Comparison of ENCODE assay signal across 8 cellular contexts in genomic region chr6:22025468-22026159, GRCh38.
A peak's percentile ranks its signal among the peaks of the same experiment; 100 is the strongest.
DNase-seq lines count a peak whose midpoint lies in the region; ATAC-seq and TF ChIP-seq lines count a peak whose summit lies in the region.

No MANE protein-coding gene starts in this region.

- H3K4me1 ChIP-seq in OCI-LY1 (ENCODE audit: insufficient read depth, low read length, severe bottlenecking) = peaks cover 68% of the 10 kb centered on the region
- H3K4me1 ChIP-seq in duodenal mucosa (ENCODE audit: control insufficient read depth in 1 of 2, insufficient read depth in 2 of 2, low read length in 2 of 2) = peaks cover 6 to 7% of the 10 kb centered on the region in 2 donors
- H3K4me1 ChIP-seq in mucosa of rectum (ENCODE audit: control insufficient read depth in 2 of 2, insufficient read depth in 2 of 2, low read length in 2 of 2) = no peaks in the 10 kb centered on the region

- peak overlapping the region; percentile 51 for H3K9ac ChIP-seq in OCI-LY1 (ENCODE audit: low read length)
- peak overlapping the region in 1 of 2 donors; percentile 9 for H3K9ac ChIP-seq in duodenal mucosa (ENCODE audit: low read depth in 1 of 2, low read length in 2 of 2)
- H3K9ac ChIP-seq in mucosa of rectum (ENCODE audit: low read depth in 1 of 2, low read length in 2 of 2) = no peak overlapping the region

- H3K4me3 ChIP-seq in OCI-LY1 (ENCODE audit: low read depth, low read length, poor library complexity, severe bottlenecking) (peak overlapping the region; percentile 27), duodenal mucosa (ENCODE audit: low read depth in 1 of 2, low read length in 2 of 2) (no peak overlapping the region), mucosa of rectum (ENCODE audit: low read length in 2 of 2) (no peak overlapping the region)

- peak overlapping the region; percentile 34 for H3K4me2 ChIP-seq in OCI-LY1 (ENCODE audit: low read length)

- no peaks in the 10 kb centered on the region for H4K20me1 ChIP-seq in OCI-LY1 (ENCODE audit: insufficient read depth, low read length)

- H3F3A ChIP-seq in OCI-LY1 (ENCODE audit: insufficient read depth, low read length) = no peaks in the 10 kb centered on the region

- H3K27ac ChIP-seq in OCI-LY1 (ENCODE audit: low read depth, low read length, poor library complexity, severe bottlenecking) (peak overlapping the region; percentile 88), duodenal mucosa (ENCODE audit: low read depth, low read length) (peak overlapping the region; percentile 50), mucosa of rectum (ENCODE audit: low read depth in 2 of 2, low read length in 2 of 2) (peak overlapping the region; percentile 4 to 25)

- H3K9me3 ChIP-seq in OCI-LY1 (ENCODE audit: low read length) (no peaks in the 10 kb centered on the region), duodenal mucosa (ENCODE audit: control insufficient read depth in 1 of 2, low read length in 2 of 2) (no peaks in the 10 kb centered on the region), mucosa of rectum (ENCODE audit: control insufficient read depth in 2 of 2, low read length in 2 of 2) (no peaks in the 10 kb centered on the region)

- H3K9me2 ChIP-seq in OCI-LY1 (ENCODE audit: low read depth, low read length) = no peaks in the 10 kb centered on the region

- H3K36me3 Mint-ChIP-seq in activated naive CD4-positive, alpha-beta T cell treated with anti-CD3 and anti-CD28 coated beads, Interleukin-2, amount 50 U/mL, for 72 hours = peaks cover 6 to 12% of the 10 kb centered on the region in 2 donors

- no peaks in the 10 kb centered on the region for H3K36me3 ChIP-seq in OCI-LY1 (ENCODE audit: insufficient read depth, low read length)
- H3K36me3 ChIP-seq in duodenal mucosa (ENCODE audit: control insufficient read depth in 1 of 2, insufficient read depth in 2 of 2, low read length in 2 of 2) = no peaks in the 10 kb centered on the region
- no peaks in the 10 kb centered on the region for H3K36me3 ChIP-seq in mucosa of rectum (ENCODE audit: control insufficient read depth in 2 of 2, insufficient read depth in 2 of 2, low read length in 2 of 2)

- no peak for TF ChIP-seq CTCF in OCI-LY1 (IDR thresholded peaks at IDR 0.05; ENCODE audit: low read length)

- peak; percentile 51 to 73 for ATAC-seq in activated naive CD4-positive, alpha-beta T cell treated with anti-CD3 and anti-CD28 coated beads, Interleukin-2, amount 50 U/mL, for 72 hours
- peak; percentile 55 for ATAC-seq in HG02798 (IDR thresholded peaks at IDR 0.05; ENCODE audit: poor library complexity, unreplicated experiment)

- H3K27me3 ChIP-seq in OCI-LY1 (ENCODE audit: insufficient read depth, low read length) (no peaks in the 10 kb centered on the region), duodenal mucosa (ENCODE audit: control insufficient read depth in 1 of 2, insufficient read depth in 2 of 2, low read length in 2 of 2) (no peaks in the 10 kb centered on the region), mucosa of rectum (ENCODE audit: control insufficient read depth in 2 of 2, insufficient read depth in 2 of 2, low read length in 2 of 2) (no peaks in the 10 kb centered on the region)

- DNase-seq in activated naive CD4-positive, alpha-beta T cell treated with anti-CD3 and anti-CD28 coated beads, Interleukin-2, amount 50 U/mL, for 72 hours (ENCODE audit: low spot score in 2 of 2) = no peak
- DNase-seq in activated naive CD4-positive, alpha-beta T cell (lab: John Stamatoyannopoulos, UW) = no peak
- DNase-seq in HK-2 (ENCODE audit: unreplicated experiment) = no peak
- no peak for DNase-seq in activated effector memory CD4-positive, alpha-beta T cell treated with anti-CD3 and anti-CD28 coated beads, Interleukin-2, amount 50 U/mL, for 16 hours

- H3K79me2 ChIP-seq in OCI-LY1 (ENCODE audit: insufficient read depth, low read length) = no peaks in the 10 kb centered on the region

- H3K9me3 Mint-ChIP-seq in activated naive CD4-positive, alpha-beta T cell treated with anti-CD3 and anti-CD28 coated beads, Interleukin-2, amount 50 U/mL, for 72 hours = peaks cover 11 to 12% of the 10 kb centered on the region in 2 donors

- peak overlapping the region; percentile 36 to 44 for H3K27ac Mint-ChIP-seq in activated naive CD4-positive, alpha-beta T cell treated with anti-CD3 and anti-CD28 coated beads, Interleukin-2, amount 50 U/mL, for 72 hours

- H2AFZ ChIP-seq in OCI-LY1 (ENCODE audit: low read length) = no peak overlapping the region

Comparison
In these comparisons a context has a peak if more than half of its experiments do, and no peak if none do; other contexts are left out.
1. H3K27ac ChIP-seq: peak in every context shown above with its lines; median percentile 88 in OCI-LY1; 50 in duodenal mucosa; 14 in mucosa of rectum.